1 cellular context compared by ENCODE assay signal in the genomic region with DNA sequence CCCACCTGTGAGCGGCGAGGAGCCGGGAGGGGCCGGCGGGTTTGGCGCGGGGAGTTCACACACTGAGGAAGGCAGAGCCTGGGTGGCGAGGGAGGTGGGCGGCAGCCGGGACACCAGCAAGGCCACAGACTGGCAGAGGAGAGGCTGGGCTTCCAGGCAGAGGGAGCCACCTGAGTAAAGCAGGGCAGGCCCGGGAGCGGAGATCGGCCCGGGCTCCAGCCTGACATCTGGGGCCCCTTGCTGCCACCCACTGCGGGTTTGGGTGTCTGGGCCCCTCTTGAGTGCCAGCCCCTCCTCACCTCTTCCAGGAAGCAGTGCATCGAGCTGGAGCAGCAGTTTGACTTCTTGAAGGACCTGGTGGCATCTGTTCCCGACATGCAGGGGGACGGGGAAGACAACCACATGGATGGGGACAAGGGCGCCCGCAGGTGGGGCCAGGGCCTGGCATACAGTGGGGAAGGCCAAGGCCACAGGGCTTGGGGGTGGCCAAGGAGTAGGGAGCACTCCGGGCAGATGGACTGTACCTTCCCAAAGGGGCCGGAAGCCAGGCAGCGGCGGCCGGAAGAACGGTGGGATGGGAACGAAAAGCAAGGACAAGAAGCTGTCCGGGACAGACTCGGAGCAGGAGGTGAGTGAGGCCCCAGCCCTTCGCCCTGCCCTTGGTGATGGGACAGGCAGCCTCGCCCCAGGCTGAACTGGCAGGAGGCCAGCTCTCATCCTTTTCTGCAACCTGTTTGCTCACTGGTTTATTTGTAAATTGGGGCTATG.
TF ChIP-seq lines count a peak whose summit lies in the region.

No MANE protein-coding gene starts in this region.

TF ChIP-seq in H1, 55 proteins besides CTCF, POLR2A, EP300 and RAD21:
- TF ChIP-seq RFX5 (IDR thresholded peaks at IDR 0.05; ENCODE audit: borderline replicate concordance, low read depth, low read length) (no peak), CREB1 (IDR thresholded peaks at IDR 0.05) (0 out of 2 replicates have a peak, but pooled peaks have one; percentile 0)
